1 cellular context compared by ENCODE assay signal in genomic region chr9:71670121-71670520, GRCh38.
TF ChIP-seq lines count a peak whose summit lies in the region.

No MANE protein-coding gene starts in this region.

TF ChIP-seq in K562, 482 proteins besides CTCF, POLR2A, EP300 and RAD21 (continued from another document):
- TF ChIP-seq THAP7 (CRISPR knock-in tag; IDR thresholded peaks at IDR 0.05) (no peak), ZNF592 (IDR thresholded peaks at IDR 0.05) (no peak), ETS1 (conservative IDR thresholded peaks at IDR 0.05; ENCODE audit: control insufficient read depth, low read depth, low read length) (no peak), ILK (tag; IDR thresholded peaks at IDR 0.05; ENCODE audit: borderline replicate concordance, low read depth) (no peak), MLX (CRISPR knock-in tag; conservative IDR thresholded peaks at IDR 0.05) (no peak), HNRNPH1 (optimal IDR thresholded peaks at IDR 0.05; ENCODE audit: low read depth, low read length) (no peak), FOXJ3 (CRISPR knock-in tag; IDR thresholded peaks at IDR 0.05) (no peak), SMAD2 (IDR thresholded peaks at IDR 0.05; ENCODE audit: low read depth, low read length) (no peak), E2F1 (CRISPR knock-in tag; IDR thresholded peaks at IDR 0.05) (no peak), GTF2F1 (IDR thresholded peaks at IDR 0.05; ENCODE audit: low read depth, low read length) (no peak), ZNF512 (tag; IDR thresholded peaks at IDR 0.05) (no peak)
